9 cellular contexts compared by ENCODE assay signal in genomic region chr11:9701799-9702198, GRCh38. TPM values are rescaled to one million over a fixed set of nuclear protein-coding genes. Genes with fewer than 3 reads are reported as not detected.
DNase-seq lines count a peak whose midpoint lies in the region; ATAC-seq and TF ChIP-seq lines count a peak whose summit lies in the region.
"Had no signal": no experiment of that assay in that cellular context is flagged by ENCODE, and none has a peak within 500 bp of the region (broad histone marks: within the 10 kb centered on the region; RNA-seq: fewer than 3 reads in every experiment).

No MANE protein-coding gene starts in this region.

- no peaks in the 10 kb centered on the region for H3K9me3 ChIP-seq in left ventricle myocardium inferior (replicated peaks)
- H3K9me3 ChIP-seq in heart left ventricle = no peaks in the 10 kb centered on the region
- H3K9me3 ChIP-seq in SK-N-MC (ENCODE audit: low read depth, low read length) = no peaks in the 10 kb centered on the region
- no peaks in the 10 kb centered on the region for H3K9me3 ChIP-seq in thyroid gland

- H3K4me3 ChIP-seq in left ventricle myocardium inferior (no peak overlapping the region), heart left ventricle (no peak overlapping the region), SK-N-MC (no peak overlapping the region), thyroid gland (replicated peaks in 1 of 3) (no peak overlapping the region)

- ATAC-seq in heart left ventricle = no peak
- no peak for ATAC-seq in GM21786 (IDR thresholded peaks at IDR 0.05; ENCODE audit: unreplicated experiment)

- TF ChIP-seq CTCF in left ventricle myocardium inferior (IDR thresholded peaks at IDR 0.05; ENCODE audit: borderline replicate concordance) = no peak
- no peak for TF ChIP-seq CTCF in heart left ventricle (IDR thresholded peaks at IDR 0.05)
- TF ChIP-seq CTCF in thyroid gland (IDR thresholded peaks at IDR 0.05) = no peak

- H3K9ac ChIP-seq in SK-N-MC (ENCODE audit: insufficient read length) = no peak overlapping the region

- H3K27ac ChIP-seq in left ventricle myocardium inferior (replicated peaks) (peak overlapping the region; percentile 32), heart left ventricle (peak overlapping the region in 6 of 12 donors; percentile 8 to 56 (median 25)), SK-N-MC (peak overlapping the region; percentile 15; the same call in 1 of the 2 replicates), thyroid gland (peak overlapping the region; percentile 83 to 92 (median 91))

- H3K36me3 ChIP-seq in left ventricle myocardium inferior = peaks cover 9% of the 10 kb centered on the region
- H3K36me3 ChIP-seq in heart left ventricle = peaks cover 0 to 14% (median under 1%) of the 10 kb centered on the region in 9 donors
- no peaks in the 10 kb centered on the region for H3K36me3 ChIP-seq in SK-N-MC (ENCODE audit: insufficient read depth, low read length)
- H3K36me3 ChIP-seq in thyroid gland = no peaks in the 10 kb centered on the region

- 0 to 93% (median 51%) methylated on average over 1 of the region's 1 CpG for WGBS in heart left ventricle, 4 donors
- 96 to 98% methylated on average over 1 of the region's 1 CpG for WGBS in thyroid gland, 2 donors

- intact Hi-C loops in left ventricle myocardium inferior (cut with micrococcal nuclease) = no loop called here
- intact Hi-C loops in heart left ventricle (cut with DNase I) = no loop called here
- intact Hi-C loops in thyroid gland (cut with DNase I) = no loop called here

- TF ChIP-seq POLR2A in heart left ventricle (IDR thresholded peaks at IDR 0.05) = no peak
- TF ChIP-seq POLR2A in thyroid gland (IDR thresholded peaks at IDR 0.05) = no peak

- no peak for DNase-seq in left ventricle myocardium inferior
- DNase-seq in heart left ventricle = no peak
- DNase-seq in SK-N-MC (ENCODE audit: low read depth, low spot score) = no peak
- peak; percentile 35 for DNase-seq in globus pallidus (ENCODE audit: low spot score)
- no peak for DNase-seq in thyroid gland
- DNase-seq in NCI-H2227 (lab: John Stamatoyannopoulos, UW; ENCODE audit: unreplicated experiment) = no peak
- DNase-seq in SHP77 treated with DMSO at 0.1 percent for 48 hours (lab: John Stamatoyannopoulos, UW) = no peak
- DNase-seq: NCI-H1436 had no signal

- H3K4me1 ChIP-seq in left ventricle myocardium inferior = peaks cover 50% of the 10 kb centered on the region
- peaks cover 0 to 57% (median 19%) of the 10 kb centered on the region in 12 donors for H3K4me1 ChIP-seq in heart left ventricle
- peaks cover 20 to 28% of the 10 kb centered on the region in 2 donors for H3K4me1 ChIP-seq in thyroid gland

- H3K27me3 ChIP-seq in left ventricle myocardium inferior (ENCODE audit: low read depth) (no peaks in the 10 kb centered on the region), heart left ventricle (no peaks in the 10 kb centered on the region), thyroid gland (no peaks in the 10 kb centered on the region)

RNA-seq across cellular contexts. Expression of gene SWAP70, which starts 37.9 kb away (rescaled TPM):
- 20.6 TPM for total RNA-seq in left ventricle myocardium inferior
- 10 to 100 TPM; 16.7 to 38.5 (median 24.0) TPM for total RNA-seq in heart left ventricle
- polyA plus RNA-seq in heart left ventricle = 10 to 100 TPM in 1 of 2 donors, 1 to 10 TPM in 1; 6.0 to 18.9 TPM
- 10 to 100 TPM; 29.7 to 53.6 (median 38.8) TPM for total RNA-seq in thyroid gland
